ENCODE assay signal across 27 cellular contexts in the genomic region with DNA sequence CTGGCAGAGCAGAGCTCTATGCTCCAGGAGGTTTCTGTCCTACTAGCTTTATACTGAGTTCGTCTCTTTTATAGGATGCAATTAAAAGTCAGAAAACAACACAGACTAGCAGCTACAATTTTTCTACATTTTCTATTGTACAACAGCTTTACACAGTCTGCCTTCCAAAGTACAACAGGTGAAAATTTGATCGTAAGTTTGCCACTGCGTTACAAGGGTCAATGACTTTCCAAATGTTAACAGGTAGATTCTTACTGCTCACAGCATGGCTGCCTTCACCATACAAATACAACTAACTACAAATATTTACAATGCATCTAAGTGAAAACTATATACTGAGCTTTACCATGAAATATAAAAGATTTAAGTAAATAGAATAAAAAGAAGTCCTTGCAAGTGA.
"Had no signal": no experiment of that assay in that cellular context is flagged by ENCODE, and none has a peak within 500 bp of the region (broad histone marks: within the 10 kb centered on the region; RNA-seq: fewer than 3 reads in every experiment).

No MANE protein-coding gene starts in this region.

- H3K36me3 ChIP-seq: stomach, suprapubic skin, thoracic aorta, thyroid gland, tibial artery, tibial nerve, transverse colon, upper lobe of left lung, upper lobe of right lung, uterus, vagina had no signal

- ATAC-seq: stimulated activated effector memory CD8-positive, alpha-beta T cell treated with anti-CD3 and anti-CD28 coated beads, Interleukin-12 subunit alpha, Interleukin-12 subunit beta, amount 100 ng/mL, for 72 hours; stimulated activated memory B cell treated with anti-CD40 and anti-IgM and Interleukin-4, amounts not matched to agents 10 μg/mL and 1 μg/mL and 100 μg/mL, for 72 hours; stimulated activated naive B cell treated with anti-CD40 and anti-IgM and Interleukin-4, amounts not matched to agents 10 μg/mL and 1 μg/mL and 100 μg/mL, for 72 hours; stimulated activated naive CD8-positive, alpha-beta T cell treated with anti-CD3 and anti-CD28 coated beads, Interleukin-15, amount 100 ng/mL, for 72 hours; stimulated activated naive CD8-positive, alpha-beta T cell treated with anti-CD3 and anti-CD28 coated beads, Interleukin-15, Interleukin-2, amounts not matched to agents 100 U/mL and 50 U/mL, for 24 hours; upper lobe of right lung had no signal

- H3K27me3 ChIP-seq: stomach, suprapubic skin, testis, thyroid gland, tibial artery, tibial nerve, transverse colon, upper lobe of left lung, upper lobe of right lung, uterus, vagina had no signal

- H3K27ac ChIP-seq: stomach, suprapubic skin, testis, thoracic aorta, thyroid gland, tibial artery, tibial nerve, transverse colon, upper lobe of left lung, upper lobe of right lung, uterus, vagina had no signal

- H3K9me3 ChIP-seq: stomach, suprapubic skin, testis, thoracic aorta, thyroid gland, tibial artery, tibial nerve, transverse colon, upper lobe of left lung, upper lobe of right lung, uterus, vagina had no signal

- H3K4me1 ChIP-seq: stomach, suprapubic skin, testis, thyroid gland, tibial artery, tibial nerve, transverse colon, upper lobe of left lung, upper lobe of right lung, uterus, vagina had no signal

- FAIRE-seq: urothelium cell line had no signal

- H3K4me3 ChIP-seq: stomach, suprapubic skin, testis, thoracic aorta, thyroid gland, tibial artery, tibial nerve, transverse colon, upper lobe of left lung, upper lobe of right lung, uterus, vagina had no signal

- DNase-seq: stimulated activated CD4-positive, alpha-beta T cell treated with anti-CD3 and anti-CD28 coated beads, Interleukin-2, amount 100 ng/mL, for 48 hours; stimulated activated CD4-positive, alpha-beta T cell treated with anti-CD3 and anti-CD28 coated beads, Interleukin-4, amount 100 ng/mL, for 1 hour; stimulated activated CD4-positive, alpha-beta T cell treated with anti-CD3 and anti-CD28 coated beads, Interleukin-4, amount 100 ng/mL, for 24 hours; stimulated activated CD4-positive, alpha-beta T cell treated with anti-CD3 and anti-CD28 coated beads, Interleukin-4, amount 100 ng/mL, for 4 hours; stimulated activated CD8-positive, alpha-beta memory T cell treated with anti-CD3 and anti-CD28 coated beads, Interleukin-4, amount 100 ng/mL, for 48 hours; stimulated activated naive B cell treated with anti-CD40 and anti-IgM and Interleukin-4, amounts not matched to agents 10 μg/mL and 1 μg/mL and 100 μg/mL, for 72 hours; stimulated activated naive CD4-positive, alpha-beta T cell; stimulated activated naive CD4-positive, alpha-beta T cell treated with Interleukin-2 at 50 U/mL for 16 hours; stimulated activated naive CD8-positive, alpha-beta T cell treated with anti-CD3 and anti-CD28 coated beads, Interleukin-15, amount 100 ng/mL, for 72 hours; stimulated activated naive CD8-positive, alpha-beta T cell treated with anti-CD3 and anti-CD28 coated beads, Interleukin-15, Interleukin-2, amounts not matched to agents 100 U/mL and 50 U/mL, for 24 hours; stomach; substantia nigra; testis; thyroid gland; tibial artery; transverse colon; trophoblast cell; upper lobe of left lung; upper lobe of right lung; uterus had no signal
